8 cellular contexts compared by ENCODE assay signal in genomic region chr12:49945394-49946080, GRCh38. TPM values are rescaled to one million over a fixed set of nuclear protein-coding genes. Genes with fewer than 3 reads are reported as not detected.
DNase-seq lines count a peak whose midpoint lies in the region; ATAC-seq and TF ChIP-seq lines count a peak whose summit lies in the region.

No MANE protein-coding gene starts in this region.

- TF ChIP-seq POLR2A in transverse colon (IDR thresholded peaks at IDR 0.05) = no peak

- intact Hi-C loops in left cardiac atrium (cut with DNase I) = loop anchor here in 1 of 2 donors (5.0 kb wide), 1 partner anchor 78 kb away; no protein-coding TSS in a partner anchor
- intact Hi-C loops in posterior vena cava (cut with DNase I) = no loop called here
- intact Hi-C loops in transverse colon (cut with DNase I; ENCODE audit: low total_unique reads) = no loop called here

- ATAC-seq in GM19035 (IDR thresholded peaks at IDR 0.05; ENCODE audit: unreplicated experiment) = peak; percentile 74
- peak; percentile 99 for ATAC-seq in activated naive CD8-positive, alpha-beta T cell treated with anti-CD3 and anti-CD28 coated beads, Interleukin-2, amount 50 U/mL, for 24 hours
- ATAC-seq in left cardiac atrium = peak; percentile 96 to 97

- peak overlapping the region in 2 of 4 donors; percentile 11 to 16 for H3K4me3 ChIP-seq in transverse colon

- 20 to 40% methylated on average over 1 to 28 of the region's 28 CpGs for WGBS in transverse colon (ENCODE audit: low coverage in 1 of 2), 2 donors

- H3K27me3 ChIP-seq in transverse colon = no peaks in the 10 kb centered on the region

- TF ChIP-seq CTCF in AG09319 (IDR thresholded peaks at IDR 0.05; ENCODE audit: low read depth, low read length) = peak; percentile 97
- TF ChIP-seq CTCF in transverse colon (IDR thresholded peaks at IDR 0.05) = peak; percentile 77 to 88 (median 82)

- DNase-seq in AG09319 (ENCODE audit: extremely low read depth, low read depth) = peak; percentile 22
- peak; percentile 91 for DNase-seq in SW480 (ENCODE audit: low spot score)
- peak; percentile 95 for DNase-seq in activated naive CD8-positive, alpha-beta T cell treated with anti-CD3 and anti-CD28 coated beads, Interleukin-2, amount 50 U/mL, for 24 hours
- peak; percentile 88 for DNase-seq in left cardiac atrium
- DNase-seq in posterior vena cava (ENCODE audit: low spot score) = peak; percentile 95
- peak; percentile 85 for DNase-seq in transverse colon

- H3K9me3 ChIP-seq in transverse colon = no peaks in the 10 kb centered on the region

- H3K36me3 Mint-ChIP-seq in IgD-negative memory B cell = no peaks in the 10 kb centered on the region
- no peaks in the 10 kb centered on the region for H3K36me3 Mint-ChIP-seq in activated naive CD8-positive, alpha-beta T cell treated with anti-CD3 and anti-CD28 coated beads, Interleukin-2, amount 50 U/mL, for 24 hours (ENCODE audit: low read depth)

- H3K27ac ChIP-seq in transverse colon = peak overlapping the region; percentile 14 to 64 (median 28)

- peaks cover 18% of the 10 kb centered on the region for H3K27me3 Mint-ChIP-seq in IgD-negative memory B cell
- peaks cover 5% of the 10 kb centered on the region for H3K27me3 Mint-ChIP-seq in activated naive CD8-positive, alpha-beta T cell treated with anti-CD3 and anti-CD28 coated beads, Interleukin-2, amount 50 U/mL, for 24 hours

- H3K4me1 Mint-ChIP-seq in IgD-negative memory B cell = peaks cover 10 to 16% (median 14%) of the 10 kb centered on the region in 3 donors
- peaks cover 26% of the 10 kb centered on the region for H3K4me1 Mint-ChIP-seq in activated naive CD8-positive, alpha-beta T cell treated with anti-CD3 and anti-CD28 coated beads, Interleukin-2, amount 50 U/mL, for 24 hours

- in situ Hi-C loops in transverse colon (cut with MboI; ENCODE audit: low pct_ligation_motif_present in 1 of 4, low pct_unique_long_range_greater_than_20kb in 1 of 4, low sequenced_read_pairs in 3 of 4) = no loop called here

- no peak for TF ChIP-seq EP300 in transverse colon (IDR thresholded peaks at IDR 0.05; ENCODE audit: low read depth)

- H3K4me1 ChIP-seq in transverse colon = peaks cover 0 to 17% (median 10%) of the 10 kb centered on the region in 4 donors

- H3K36me3 ChIP-seq in transverse colon = no peaks in the 10 kb centered on the region

- H3K9me3 Mint-ChIP-seq in IgD-negative memory B cell = no peaks in the 10 kb centered on the region
- H3K9me3 Mint-ChIP-seq in activated naive CD8-positive, alpha-beta T cell treated with anti-CD3 and anti-CD28 coated beads, Interleukin-2, amount 50 U/mL, for 24 hours = no peaks in the 10 kb centered on the region

- H3K27ac Mint-ChIP-seq in IgD-negative memory B cell = no peak overlapping the region
- peak overlapping the region; percentile 95 for H3K27ac Mint-ChIP-seq in activated naive CD8-positive, alpha-beta T cell treated with anti-CD3 and anti-CD28 coated beads, Interleukin-2, amount 50 U/mL, for 24 hours

- H3K4me3 Mint-ChIP-seq in IgD-negative memory B cell = peak overlapping the region in 3 of 4 donors; percentile 79 to 92 (median 91)
- peak overlapping the region; percentile 80 for H3K4me3 Mint-ChIP-seq in activated naive CD8-positive, alpha-beta T cell treated with anti-CD3 and anti-CD28 coated beads, Interleukin-2, amount 50 U/mL, for 24 hours

RNA-seq across cellular contexts. Expression of gene AQP2, which starts 5.0 kb away (rescaled TPM):
- not detected for polyA plus RNA-seq in IgD-negative memory B cell
- total RNA-seq in left cardiac atrium (under 1 TPM; 0.09 to 0.24 TPM), posterior vena cava (under 1 TPM; 0.33 to 0.42 TPM), transverse colon (not detected)

RNA-seq across cellular contexts. Expression of gene AQP5, which starts 16.1 kb away (rescaled TPM):
- polyA plus RNA-seq in IgD-negative memory B cell = not detected
- total RNA-seq in left cardiac atrium (1 to 10 TPM; 1.0 to 1.3 TPM), posterior vena cava (not detected), transverse colon (not detected)

RNA-seq across cellular contexts. Expression of gene AQP6, which starts 27.2 kb away (rescaled TPM):
- not detected for polyA plus RNA-seq in IgD-negative memory B cell
- total RNA-seq in left cardiac atrium (under 1 TPM; 0.13 to 0.77 TPM), posterior vena cava (under 1 TPM in 1 of 2 donors, not detected in 1; 0.05 TPM), transverse colon (under 1 TPM in 1 of 4 donors, not detected in 3; 0.41 TPM)

RNA-seq across cellular contexts. Expression of gene FAIM2, which starts 41.8 kb away (rescaled TPM):
- not detected for polyA plus RNA-seq in IgD-negative memory B cell
- total RNA-seq in left cardiac atrium (10 to 100 TPM in 1 of 2 donors, 1 to 10 TPM in 1; 6.4 to 25.9 TPM), posterior vena cava (1 to 10 TPM; 1.8 to 2.5 TPM), transverse colon (1 to 10 TPM; 1.5 to 2.8 (median 2.5) TPM)

Comparison
In these comparisons a context has a peak if more than half of its experiments do, and no peak if none do; other contexts are left out.
1. DNase-seq: peak in every context shown above with its lines; median percentile 95 in activated naive CD8-positive, alpha-beta T cell treated with anti-CD3 and anti-CD28 coated beads, Interleukin-2, amount 50 U/mL, for 24 hours; 95 in posterior vena cava; 91 in SW480; 88 in left cardiac atrium; 85 in transverse colon; 22 in AG09319.